ENCODE assay signal across 1 cellular context in genomic region chrX:31333181-31333831, GRCh38.
TF ChIP-seq lines count a peak whose summit lies in the region.

No MANE protein-coding gene starts in this region.

TF ChIP-seq in IMR-90, 13 proteins besides CTCF, POLR2A, EP300 and RAD21 (continued from another document):
- TF ChIP-seq RCOR1 (IDR thresholded peaks at IDR 0.05; ENCODE audit: insufficient replicate concordance, low read length) = no peak
- TF ChIP-seq USF2 (IDR thresholded peaks at IDR 0.05; ENCODE audit: low read depth, low read length) = no peak
- no peak for TF ChIP-seq NFE2L2 (IDR thresholded peaks at IDR 0.05; ENCODE audit: low read depth, low read length)
- no peak for TF ChIP-seq BHLHE40 (IDR thresholded peaks at IDR 0.05; ENCODE audit: low read depth, low read length)
- no peak for TF ChIP-seq MXI1 (IDR thresholded peaks at IDR 0.05; ENCODE audit: borderline replicate concordance, low read depth, low read length)
- TF ChIP-seq MAFK (IDR thresholded peaks at IDR 0.05; ENCODE audit: low read depth, low read length) = no peak
- no peak for TF ChIP-seq FOS (IDR thresholded peaks at IDR 0.05; ENCODE audit: low read depth, low read length)
